In genomic region chr3:67011414-67012131, GRCh38 we compare ENCODE assay signal across 1 cellular context.
A peak's percentile ranks its signal among the peaks of the same experiment; 100 is the strongest.
TF ChIP-seq lines count a peak whose summit lies in the region.

No MANE protein-coding gene starts in this region.

TF ChIP-seq in K562, 482 proteins besides CTCF, POLR2A, EP300 and RAD21 (continued from another document):
- TF ChIP-seq BRD4 (IDR thresholded peaks at IDR 0.05), result no peak
- TF ChIP-seq NR4A1 (CRISPR knock-in tag; IDR thresholded peaks at IDR 0.05), result no peak
- TF ChIP-seq NR4A1 (tag; IDR thresholded peaks at IDR 0.05), result 0 out of 2 replicates have a peak, but pooled peaks have one; percentile 47
- TF ChIP-seq SIRT6 (IDR thresholded peaks at IDR 0.05; ENCODE audit: low read depth, low read length), result no peak
- TF ChIP-seq ZBTB12 (CRISPR knock-in tag; IDR thresholded peaks at IDR 0.05), result no peak
- peak; percentile 54 to 62; a peak in 2 of 4 replicates for TF ChIP-seq FOXK2 (conservative IDR thresholded peaks at IDR 0.05 in 1 of 2, IDR thresholded peaks at IDR 0.05 in 1 of 2; ENCODE audit: low read depth in 2 of 2)
- peak; percentile 38; the same call in 1 of the 2 replicates for TF ChIP-seq MBD2 (IDR thresholded peaks at IDR 0.05; ENCODE audit: borderline replicate concordance, low read depth)
- TF ChIP-seq CTBP1 (IDR thresholded peaks at IDR 0.05; ENCODE audit: borderline replicate concordance), result peak; percentile 55; the same call in 1 of the 2 replicates
- TF ChIP-seq GATA2 (CRISPR knock-in tag; IDR thresholded peaks at IDR 0.05), result peak; percentile 36; the same call in 1 of the 2 replicates
- peak; percentile 33; the same call in 1 of the 2 replicates for TF ChIP-seq NFIC (IDR thresholded peaks at IDR 0.05)
- peak; percentile 60; the same call in 1 of the 2 replicates for TF ChIP-seq LEF1 (IDR thresholded peaks at IDR 0.05)
- no peak for TF ChIP-seq SMARCB1 (IDR thresholded peaks at IDR 0.05; ENCODE audit: insufficient read length, low read depth)
- TF ChIP-seq TBL1XR1 (IDR thresholded peaks at IDR 0.05; ENCODE audit: low read length in 2 of 2), result peak in 1 of 2 experiments; percentile 52; a peak in 1 of 4 replicates
- 0 out of 2 replicates have a peak, but pooled peaks have one; percentile 13 for TF ChIP-seq ATF3 (IDR thresholded peaks at IDR 0.05)
- TF ChIP-seq ATF3 (CRISPR knock-in tag; conservative IDR thresholded peaks at IDR 0.05), result no peak
- TF ChIP-seq AFF1 (IDR thresholded peaks at IDR 0.05; ENCODE audit: low read depth in 1 of 2, partially characterized antibody in 2 of 2), result peak in 1 of 2 experiments; percentile 43
